ENCODE assay signal across 21 cellular contexts in the genomic region with DNA sequence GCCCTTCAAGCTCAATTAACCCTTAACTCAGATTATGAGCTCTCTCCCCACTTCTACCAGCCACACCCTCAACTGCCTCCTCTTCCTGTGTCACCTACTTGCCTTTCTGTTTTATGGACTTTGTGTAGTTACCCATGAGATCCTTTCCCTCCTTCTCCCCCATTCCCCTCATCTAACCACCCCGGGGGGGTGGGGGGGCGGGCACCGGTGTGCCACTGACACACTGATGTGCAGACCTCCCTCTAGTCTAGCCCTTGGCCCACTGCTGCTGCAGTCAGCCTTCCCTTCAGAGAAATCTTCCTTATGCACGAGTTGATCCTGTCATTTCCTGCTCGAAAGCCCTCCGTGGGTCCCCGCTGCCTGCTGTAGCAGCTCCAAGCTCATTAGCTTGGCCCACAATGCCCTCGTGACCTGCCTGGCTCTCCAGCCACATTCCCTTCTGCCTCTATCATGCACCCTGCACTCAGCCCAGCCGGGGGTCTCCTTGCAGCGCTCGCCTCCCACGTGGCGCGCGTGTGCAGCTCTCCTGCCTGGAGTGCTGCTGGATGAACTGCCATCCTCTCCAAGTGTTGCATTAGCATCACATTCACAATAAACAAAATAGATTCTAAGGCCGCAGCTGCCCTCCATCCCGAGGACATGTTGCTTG. TPM values are rescaled to one million over a fixed set of nuclear protein-coding genes. Genes with fewer than 3 reads are reported as not detected.
DNase-seq lines count a peak whose midpoint lies in the region; ATAC-seq and TF ChIP-seq lines count a peak whose summit lies in the region.
"Had no signal": no experiment of that assay in that cellular context is flagged by ENCODE, and none has a peak within 500 bp of the region (broad histone marks: within the 10 kb centered on the region; RNA-seq: fewer than 3 reads in every experiment).

No MANE protein-coding gene starts in this region.

- no peak overlapping the region for H2AFZ ChIP-seq in smooth muscle cell (ENCODE audit: low read depth)

- H3K9me3 ChIP-seq in smooth muscle cell (replicated peaks; ENCODE audit: low read depth): no peaks in the 10 kb centered on the region
- H3K9me3 ChIP-seq: esophagus squamous epithelium, lower lobe of right lung, SJSA1, tibial artery had no signal

- H3K27me3 ChIP-seq in smooth muscle cell (ENCODE audit: low read depth): no peaks in the 10 kb centered on the region

- DNase-seq in NCI-H82 (lab: John Stamatoyannopoulos, UW) (peak; percentile 48), NCI-H82 treated with DMSO at 0.1 percent for 48 hours (lab: John Stamatoyannopoulos, UW; ENCODE audit: unreplicated experiment) (no peak), astrocyte of the cerebellum (ENCODE audit: low read depth) (peak; percentile 59), islet precursor cell (peak; percentile 80), smooth muscle cell (lab: John Stamatoyannopoulos, UW; ENCODE audit: unreplicated experiment) (no peak), coronary artery (ENCODE audit: low spot score) (no peak)
- DNase-seq: activated CD4-positive, alpha-beta T cell treated with anti-CD3 and anti-CD28 coated beads, Interleukin-2, amount 50 U/mL, for 48 hours; activated T-cell treated with anti-CD3 and anti-CD28 coated beads, Interleukin-2, amount 50 U/mL, for 72 hours; CD8-positive, alpha-beta memory T cell; esophagus squamous epithelium; GF-D8; hippocampal formation; lower lobe of right lung; NCI-H2171 treated with DMSO at 0.1 percent for 48 hours; right cardiac atrium; stimulated activated CD4-positive, alpha-beta T cell treated with anti-CD3 and anti-CD28 coated beads, Interleukin-2, amount 100 ng/mL, for 48 hours; tibial artery had no signal

- H4K20me1 ChIP-seq in smooth muscle cell (ENCODE audit: low read depth): no peaks in the 10 kb centered on the region

- no peak overlapping the region for H3K9ac ChIP-seq in smooth muscle cell (ENCODE audit: low read depth)

- no peaks in the 10 kb centered on the region for H3F3A ChIP-seq in smooth muscle cell (ENCODE audit: low read depth)

- ATAC-seq in HG03378 (IDR thresholded peaks at IDR 0.05; ENCODE audit: unreplicated experiment) (no peak), HG03045 (IDR thresholded peaks at IDR 0.05; ENCODE audit: unreplicated experiment) (no peak)
- ATAC-seq: activated T-cell treated with anti-CD3 and anti-CD28 coated beads, Interleukin-2, amount 50 U/mL, for 72 hours; natural killer cell treated with Interleukin-12 subunit alpha and Interleukin-12 subunit beta and Interleukin-15 and Interleukin-18, amount 100 ng/mL, for 72 hours; right cardiac atrium had no signal

- no peak overlapping the region for H3K4me3 ChIP-seq in astrocyte of the cerebellum (ENCODE audit: low read depth, low read length)
- no peak overlapping the region for H3K4me3 ChIP-seq in smooth muscle cell
- H3K4me3 ChIP-seq in coronary artery: no peak overlapping the region
- H3K4me3 ChIP-seq: esophagus squamous epithelium, lower lobe of right lung, SJSA1, tibial artery had no signal

- 33% methylated on average over 17 of the region's 17 CpGs for WGBS in smooth muscle cell (ENCODE audit: low lambda C conversion rate)

- H3K4me1 ChIP-seq in smooth muscle cell (ENCODE audit: low read depth): peaks cover 7% of the 10 kb centered on the region
- H3K4me1 ChIP-seq: esophagus squamous epithelium, SJSA1, tibial artery had no signal

- H3K4me2 ChIP-seq in smooth muscle cell: peak overlapping the region; percentile 70

- H3K79me2 ChIP-seq in smooth muscle cell (ENCODE audit: low read depth): no peaks in the 10 kb centered on the region

- no peaks in the 10 kb centered on the region for H3K36me3 ChIP-seq in smooth muscle cell (ENCODE audit: low read depth)
- H3K36me3 ChIP-seq: esophagus squamous epithelium, lower lobe of right lung, SJSA1, tibial artery had no signal

- H3K27ac ChIP-seq in smooth muscle cell (ENCODE audit: low read depth) (no peak overlapping the region), coronary artery (no peak overlapping the region)
- H3K27ac ChIP-seq: esophagus squamous epithelium, lower lobe of right lung, SJSA1, tibial artery had no signal

- in situ Hi-C loops in astrocyte of the cerebellum (cut with HindIII; ENCODE audit: low sequenced_read_pairs): no loop called here

- TF ChIP-seq CTCF in astrocyte of the cerebellum (IDR thresholded peaks at IDR 0.05; ENCODE audit: low read depth, low read length, missing control alignments) (no peak), smooth muscle cell (IDR thresholded peaks at IDR 0.05; ENCODE audit: borderline replicate concordance, insufficient read depth, poor library complexity, severe bottlenecking) (no peak), coronary artery (IDR thresholded peaks at IDR 0.05) (no peak)

RNA-seq across cellular contexts. Expression of a gene that starts 40.0 kb away (rescaled TPM):
- total RNA-seq in smooth muscle cell: 4.6 and 4.8 TPM in 2 replicates
- polyA plus RNA-seq in smooth muscle cell: 6.9 and 8.2 TPM in 2 replicates

Comparison
In these comparisons a context has a peak if more than half of its experiments do, and no peak if none do; other contexts are left out.
1. DNase-seq: peak in NCI-H82 (single experiment), astrocyte of the cerebellum (single experiment) and islet precursor cell (single experiment); none in NCI-H82 treated with DMSO at 0.1 percent for 48 hours (single experiment), smooth muscle cell (single experiment) and coronary artery (single experiment).